Comparison of ENCODE assay signal across 14 cellular contexts in genomic region chr3:48633743-48634142, GRCh38. TPM values are rescaled to one million over a fixed set of nuclear protein-coding genes. Genes with fewer than 3 reads are reported as not detected.
A peak's percentile ranks its signal among the peaks of the same experiment; 100 is the strongest.
DNase-seq lines count a peak whose midpoint lies in the region; ATAC-seq and TF ChIP-seq lines count a peak whose summit lies in the region.
"Had no signal": no experiment of that assay in that cellular context is flagged by ENCODE, and none has a peak within 500 bp of the region (broad histone marks: within the 10 kb centered on the region; RNA-seq: fewer than 3 reads in every experiment).

No MANE protein-coding gene starts in this region.

- H3K9me3 ChIP-seq in AG04450 (ENCODE audit: control insufficient read depth, insufficient read depth, low read length) (peaks cover 3% of the 10 kb centered on the region; the same call in 1 of the 2 replicates), adipocyte (ENCODE audit: control insufficient read depth, low read length) (no peaks in the 10 kb centered on the region), mucosa of rectum (ENCODE audit: control insufficient read depth in 2 of 2, low read length in 2 of 2) (no peaks in the 10 kb centered on the region)
- H3K9me3 ChIP-seq: MG63, right atrium auricular region had no signal

- H3K4me2 ChIP-seq in GM23338: peak overlapping the region; percentile 90

- H3K4me3 ChIP-seq in AG04450 (ENCODE audit: low read depth, low read length) (peak overlapping the region; percentile 86), GM23338 (peak overlapping the region; percentile 93), adipocyte (ENCODE audit: low read length) (peak overlapping the region; percentile 96), mucosa of rectum (ENCODE audit: low read length in 2 of 2) (peak overlapping the region; percentile 68 to 84)

- peaks cover 3% of the 10 kb centered on the region; the same call in 1 of the 2 replicates for H3F3A ChIP-seq in GM23338 (replicated peaks; ENCODE audit: low read depth)

- CTCF ChIA-PET in AG04450 (lab: Charles Lee): interaction anchor here (2.7 kb wide), 1 partner anchor 29 kb away, joined by 13 read pairs; the partner anchor contains the start of gene CELSR3

- no peaks in the 10 kb centered on the region for H3K9me3 Mint-ChIP-seq in GM23338

- H3K36me3 Mint-ChIP-seq in GM23338 (ENCODE audit: low read depth): peaks cover 41% of the 10 kb centered on the region

- H3K27me3 ChIP-seq in AG04450 (ENCODE audit: control insufficient read depth, insufficient read depth, low read length) (no peaks in the 10 kb centered on the region), GM23338 (ENCODE audit: insufficient read depth) (no peaks in the 10 kb centered on the region), adipocyte (replicated peaks; ENCODE audit: control insufficient read depth, insufficient read depth, low read length) (no peaks in the 10 kb centered on the region), mucosa of rectum (ENCODE audit: control insufficient read depth in 2 of 2, insufficient read depth in 2 of 2, low read length in 2 of 2) (no peaks in the 10 kb centered on the region)
- H3K27me3 ChIP-seq: brain microvascular endothelial cell, MG63, right atrium auricular region had no signal

- no peaks in the 10 kb centered on the region for H3K9me2 ChIP-seq in GM23338 (ENCODE audit: insufficient read depth)

- peak overlapping the region; percentile 98 for H3K9ac ChIP-seq in adipocyte (ENCODE audit: low read length)
- peak overlapping the region; percentile 75 to 79 for H3K9ac ChIP-seq in mucosa of rectum (ENCODE audit: low read depth in 1 of 2, low read length in 2 of 2)

- H3K4me3 Mint-ChIP-seq in GM23338: peak overlapping the region; percentile 89

- ATAC-seq in GM23338: no peak
- ATAC-seq: left lobe of liver had no signal

- peaks cover 10% of the 10 kb centered on the region for H3K79me2 ChIP-seq in GM23338 (replicated peaks; ENCODE audit: insufficient read depth)

- H3K36me3 ChIP-seq in GM23338 (ENCODE audit: insufficient read depth) (peaks cover 4% of the 10 kb centered on the region; the same call in 1 of the 2 replicates), adipocyte (ENCODE audit: control insufficient read depth, insufficient read depth, low read length, severe bottlenecking) (peaks cover 50% of the 10 kb centered on the region), mucosa of rectum (ENCODE audit: control insufficient read depth in 2 of 2, insufficient read depth in 2 of 2, low read length in 2 of 2) (peaks cover 38 to 41% of the 10 kb centered on the region in 2 donors)
- H3K36me3 ChIP-seq: MG63, right atrium auricular region had no signal

- no peak for TF ChIP-seq CTCF in AG04450 (IDR thresholded peaks at IDR 0.05; ENCODE audit: low read depth, low read length)
- no peak for TF ChIP-seq CTCF in GM23338 (conservative IDR thresholded peaks at IDR 0.05; ENCODE audit: low read depth in 2 of 2)

- H3K27ac Mint-ChIP-seq in GM23338: no peak overlapping the region

- peaks cover 5% of the 10 kb centered on the region for H4K20me1 ChIP-seq in GM23338 (replicated peaks; ENCODE audit: insufficient read depth)

- no peak overlapping the region for H2AFZ ChIP-seq in GM23338

- POLR2A ChIA-PET in AG04450 (lab: Yijun Ruan, JAX): interaction anchor here (0.6 kb wide), 1 partner anchor 32 kb away, joined by 5 read pairs; no protein-coding TSS in a partner anchor

- H3K4me1 Mint-ChIP-seq in GM23338: peaks cover 33% of the 10 kb centered on the region

- H3K27me3 Mint-ChIP-seq in GM23338 (ENCODE audit: insufficient read depth, low read depth, poor library complexity): peaks cover 14% of the 10 kb centered on the region

- no peak overlapping the region for H3K27ac ChIP-seq in AG04450 (ENCODE audit: low read depth, low read length)
- H3K27ac ChIP-seq in GM23338 (ENCODE audit: low read depth): no peak overlapping the region
- H3K27ac ChIP-seq in mucosa of rectum (ENCODE audit: low read depth in 2 of 2, low read length in 2 of 2): no peak overlapping the region
- H3K27ac ChIP-seq: brain microvascular endothelial cell had no signal

- H3K4me1 ChIP-seq in GM23338 (ENCODE audit: insufficient read depth): peaks cover 12% of the 10 kb centered on the region
- peaks cover 30% of the 10 kb centered on the region for H3K4me1 ChIP-seq in adipocyte (ENCODE audit: control insufficient read depth, insufficient read depth, low read length)
- peaks cover 17 to 19% of the 10 kb centered on the region in 2 donors for H3K4me1 ChIP-seq in mucosa of rectum (ENCODE audit: control insufficient read depth in 2 of 2, insufficient read depth in 2 of 2, low read length in 2 of 2)

- no peak for DNase-seq in AG04450 (ENCODE audit: low read depth, low spot score)
- DNase-seq in GM23338 (ENCODE audit: low spot score): no peak
- DNase-seq in adipocyte (ENCODE audit: low read depth): no peak
- no peak for DNase-seq in NCI-H748 (lab: John Stamatoyannopoulos, UW; ENCODE audit: unreplicated experiment)
- DNase-seq in activated CD4-positive, CD25-positive, alpha-beta regulatory T cell treated with anti-CD3 and anti-CD28 coated beads, Interleukin-2, amount 50 U/mL, for 72 hours: no peak
- no peak for DNase-seq in RPMI8226
- no peak for DNase-seq in HT-29 (ENCODE audit: low spot score)
- DNase-seq: brain microvascular endothelial cell, MG63 had no signal

TF ChIP-seq in GM23338, 12 proteins besides CTCF, POLR2A, EP300 and RAD21 (continues in another document):
- TF ChIP-seq EZH2phosphoT487 (IDR thresholded peaks at IDR 0.05; ENCODE audit: unreplicated experiment): no peak
- no peak for TF ChIP-seq JUNB (IDR thresholded peaks at IDR 0.05; ENCODE audit: unreplicated experiment)
- TF ChIP-seq, protein P1, sequence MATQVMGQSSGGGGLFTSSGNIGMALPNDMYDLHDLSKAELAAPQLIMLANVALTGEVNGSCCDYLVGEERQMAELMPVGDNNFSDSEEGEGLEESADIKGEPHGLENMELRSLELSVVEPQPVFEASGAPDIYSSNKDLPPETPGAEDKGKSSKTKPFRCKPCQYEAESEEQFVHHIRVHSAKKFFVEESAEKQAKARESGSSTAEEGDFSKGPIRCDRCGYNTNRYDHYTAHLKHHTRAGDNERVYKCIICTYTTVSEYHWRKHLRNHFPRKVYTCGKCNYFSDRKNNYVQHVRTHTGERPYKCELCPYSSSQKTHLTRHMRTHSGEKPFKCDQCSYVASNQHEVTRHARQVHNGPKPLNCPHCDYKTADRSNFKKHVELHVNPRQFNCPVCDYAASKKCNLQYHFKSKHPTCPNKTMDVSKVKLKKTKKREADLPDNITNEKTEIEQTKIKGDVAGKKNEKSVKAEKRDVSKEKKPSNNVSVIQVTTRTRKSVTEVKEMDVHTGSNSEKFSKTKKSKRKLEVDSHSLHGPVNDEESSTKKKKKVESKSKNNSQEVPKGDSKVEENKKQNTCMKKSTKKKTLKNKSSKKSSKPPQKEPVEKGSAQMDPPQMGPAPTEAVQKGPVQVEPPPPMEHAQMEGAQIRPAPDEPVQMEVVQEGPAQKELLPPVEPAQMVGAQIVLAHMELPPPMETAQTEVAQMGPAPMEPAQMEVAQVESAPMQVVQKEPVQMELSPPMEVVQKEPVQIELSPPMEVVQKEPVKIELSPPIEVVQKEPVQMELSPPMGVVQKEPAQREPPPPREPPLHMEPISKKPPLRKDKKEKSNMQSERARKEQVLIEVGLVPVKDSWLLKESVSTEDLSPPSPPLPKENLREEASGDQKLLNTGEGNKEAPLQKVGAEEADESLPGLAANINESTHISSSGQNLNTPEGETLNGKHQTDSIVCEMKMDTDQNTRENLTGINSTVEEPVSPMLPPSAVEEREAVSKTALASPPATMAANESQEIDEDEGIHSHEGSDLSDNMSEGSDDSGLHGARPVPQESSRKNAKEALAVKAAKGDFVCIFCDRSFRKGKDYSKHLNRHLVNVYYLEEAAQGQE (IDR thresholded peaks at IDR 0.05; ENCODE audit: unreplicated experiment): no peak
- no peak for TF ChIP-seq EZH2 (IDR thresholded peaks at IDR 0.05; ENCODE audit: low read depth, unreplicated experiment)
- no peak for TF ChIP-seq POLR2AphosphoS5 (IDR thresholded peaks at IDR 0.05; ENCODE audit: low read depth)
- no peak for TF ChIP-seq ETS1 (IDR thresholded peaks at IDR 0.05)

RNA-seq across cellular contexts. Expression of gene SLC26A6, which starts 1.5 kb away (rescaled TPM):
- 22.2 and 23.1 TPM in 2 replicates for polyA plus RNA-seq in AG04450 (2011; rRNA removed)
- 34.3 and 43.5 TPM in 2 replicates for polyA minus RNA-seq in AG04450 (2011; rRNA and poly(A)+ RNA removed)
- total RNA-seq in GM23338 (2014; rRNA removed; shearing (Covaris generic)): 79.3 and 96.4 TPM in 2 replicates
- 29.4 and 34.3 TPM in 2 replicates for polyA plus RNA-seq in GM23338 (2016; fragmentation: Nextera tagmentation; extraction: Ambion mirVana)
- 28.3 and 32.1 TPM in 2 replicates for total RNA-seq in HT-29 (2014; rRNA removed; shearing (Covaris generic))

RNA-seq across cellular contexts. Expression of gene TMEM89, which starts 12.2 kb away (rescaled TPM):
- polyA plus RNA-seq in AG04450 (2011; rRNA removed) (not detected in 2 replicates), GM23338 (2016; fragmentation: Nextera tagmentation; extraction: Ambion mirVana) (not detected in 2 replicates)
- polyA minus RNA-seq in AG04450 (2011; rRNA and poly(A)+ RNA removed): not detected in 2 replicates
- total RNA-seq in GM23338 (2014; rRNA removed; shearing (Covaris generic)): not detected in 2 replicates
- total RNA-seq in HT-29 (2014; rRNA removed; shearing (Covaris generic)): not detected in 2 replicates
- total RNA-seq: activated CD8-positive, alpha-beta memory T cell treated with anti-CD3 and anti-CD28 coated beads for 36 hours; left lobe of liver; NCI-H460; right atrium auricular region had no signal

RNA-seq across cellular contexts. Expression of gene UQCRC1, which starts 24.3 kb away (rescaled TPM):
- polyA plus RNA-seq in AG04450 (2011; rRNA removed): 379 and 468 TPM in 2 replicates
- polyA minus RNA-seq in AG04450 (2011; rRNA and poly(A)+ RNA removed): 611 and 892 TPM in 2 replicates
- 439 and 460 TPM in 2 replicates for total RNA-seq in GM23338 (2014; rRNA removed; shearing (Covaris generic))
- polyA plus RNA-seq in GM23338 (2016; fragmentation: Nextera tagmentation; extraction: Ambion mirVana): 232 and 256 TPM in 2 replicates
- total RNA-seq in HT-29 (2014; rRNA removed; shearing (Covaris generic)): 210 and 212 TPM in 2 replicates

RNA-seq across cellular contexts. Expression of gene CELSR3, which starts 28.9 kb away (rescaled TPM):
- polyA plus RNA-seq in AG04450 (2011; rRNA removed) (0.55 and 0.73 TPM in 2 replicates), GM23338 (2016; fragmentation: Nextera tagmentation; extraction: Ambion mirVana) (7.5 and 8.3 TPM in 2 replicates)
- polyA minus RNA-seq in AG04450 (2011; rRNA and poly(A)+ RNA removed): 1.8 and 2.3 TPM in 2 replicates
- total RNA-seq in GM23338 (2014; rRNA removed; shearing (Covaris generic)): 29.2 and 33.3 TPM in 2 replicates
- 9.9 and 12.5 TPM in 2 replicates for total RNA-seq in HT-29 (2014; rRNA removed; shearing (Covaris generic))

RNA-seq across cellular contexts. Expression of gene COL7A1, which starts 38.6 kb away (rescaled TPM):
- polyA plus RNA-seq in AG04450 (2011; rRNA removed) (19.8 and 25.8 TPM in 2 replicates), GM23338 (2016; fragmentation: Nextera tagmentation; extraction: Ambion mirVana) (3.0 and 4.0 TPM in 2 replicates)
- polyA minus RNA-seq in AG04450 (2011; rRNA and poly(A)+ RNA removed): 20.9 and 32.6 TPM in 2 replicates
- 5.2 and 7.9 TPM in 2 replicates for total RNA-seq in GM23338 (2014; rRNA removed; shearing (Covaris generic))
- 0.10 and 0.31 TPM in 2 replicates for total RNA-seq in HT-29 (2014; rRNA removed; shearing (Covaris generic))
